In the genomic region with DNA sequence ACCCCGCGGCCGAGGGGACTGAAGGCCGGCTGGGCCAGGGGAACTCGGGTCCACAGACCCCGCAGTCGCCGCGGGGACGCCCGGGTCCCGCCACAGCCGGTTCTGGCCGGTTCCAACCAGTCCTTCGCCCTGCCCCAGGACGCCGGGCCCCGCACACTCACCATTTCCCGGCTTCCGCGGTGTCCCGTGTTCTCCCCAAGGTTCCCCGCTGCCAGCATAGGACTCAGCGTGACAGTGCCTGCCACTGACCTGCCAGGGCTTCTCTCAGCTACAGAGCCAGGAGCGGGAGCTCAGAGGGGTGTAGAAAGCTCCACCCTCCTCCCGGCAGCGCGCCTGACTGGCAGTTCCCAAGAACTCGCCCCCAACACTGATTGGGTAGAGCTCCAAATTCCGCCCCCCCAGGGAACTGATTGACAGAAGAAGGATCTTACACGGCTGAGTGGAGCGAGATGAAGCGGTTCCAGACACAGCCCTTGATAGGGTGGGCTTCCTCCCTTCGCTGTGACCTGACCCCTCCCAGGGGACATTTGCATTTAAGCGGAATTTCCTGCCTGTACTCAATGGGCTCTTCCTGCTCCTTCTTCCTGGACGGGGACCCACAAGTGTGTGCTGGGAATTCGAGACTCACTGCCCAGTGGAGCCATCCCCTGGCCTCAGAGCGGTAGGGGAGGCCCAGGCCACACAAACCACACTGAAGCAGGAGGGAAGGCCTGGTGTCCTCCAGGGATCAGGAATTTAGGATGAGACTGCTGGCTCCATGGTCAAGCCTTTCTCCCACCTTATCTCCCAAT, we compare ENCODE assay signal across 8 cellular contexts. TPM values are rescaled to one million over a fixed set of nuclear protein-coding genes. Genes with fewer than 3 reads are reported as not detected.
A peak's percentile ranks its signal among the peaks of the same experiment; 100 is the strongest.
DNase-seq lines count a peak whose midpoint lies in the region; FAIRE-seq and TF ChIP-seq lines count a peak whose summit lies in the region.

Gene ZNF442, minus strand, starts transcription at position 312 of the 791 bp plus-strand sequence. CDS start 2,052 bp downstream, outside the sequence.

- H3K4me1 Mint-ChIP-seq in Caco-2 (ENCODE audit: low read depth, unreplicated experiment) (no peaks in the 10 kb centered on the region), nephron progenitor cell (peaks cover 27% of the 10 kb centered on the region)
- H3K4me1 Mint-ChIP-seq in stimulated activated naive CD8-positive, alpha-beta T cell treated with anti-CD3 and anti-CD28 coated beads, Interleukin-15, Interleukin-2, amounts not matched to agents 100 ng/mL and 50 ng/mL, for 24 hours (ENCODE audit: low read depth) = peaks cover 20% of the 10 kb centered on the region

- CTCF ChIA-PET in Caco-2 (lab: Charles Lee) = interaction anchor here (0.6 to 1.5 kb wide), 13 partner anchors 9 to 706 kb away, joined by 3 to 9 read pairs (median 4); partner anchors contain the start of genes ZNF136, ZNF20, ZNF44 and ZNF490

- intact Hi-C loops in Caco-2 (cut with micrococcal nuclease; ENCODE audit: unreplicated experiment) = loop anchor here (1.0 to 2.0 kb wide), 3 partner anchors 32 to 76 kb away; partner anchors contain the start of genes ZNF44, ZNF443 and ZNF563

- peak within 1 kb of the TSS; percentile 95 for H3K4me3 Mint-ChIP-seq in Caco-2 (ENCODE audit: unreplicated experiment)
- peak within 1 kb of the TSS; percentile 93 for H3K4me3 Mint-ChIP-seq in nephron progenitor cell
- H3K4me3 Mint-ChIP-seq in stimulated activated naive CD8-positive, alpha-beta T cell treated with anti-CD3 and anti-CD28 coated beads, Interleukin-15, Interleukin-2, amounts not matched to agents 100 ng/mL and 50 ng/mL, for 24 hours = peak within 1 kb of the TSS; percentile 90

- H3K9me3 Mint-ChIP-seq in Caco-2 (ENCODE audit: unreplicated experiment) (no peaks in the 10 kb centered on the region), nephron progenitor cell (peaks cover 88% of the 10 kb centered on the region)
- no peaks in the 10 kb centered on the region for H3K9me3 Mint-ChIP-seq in stimulated activated naive CD8-positive, alpha-beta T cell treated with anti-CD3 and anti-CD28 coated beads, Interleukin-15, Interleukin-2, amounts not matched to agents 100 ng/mL and 50 ng/mL, for 24 hours

- POLR2A ChIA-PET in Caco-2 (lab: Charles Lee) = interaction anchor here (0.5 to 1.8 kb wide), 6 partner anchors 33 to 225 kb away, joined by 3 to 18 read pairs (median 4); partner anchors contain the start of genes ZNF20, ZNF563 and ZNF799

- H3K27ac Mint-ChIP-seq in Caco-2 (ENCODE audit: unreplicated experiment) = peak within 1 kb of the TSS; percentile 93
- peak within 1 kb of the TSS; percentile 99 for H3K27ac Mint-ChIP-seq in nephron progenitor cell
- peak within 1 kb of the TSS; percentile 76 for H3K27ac Mint-ChIP-seq in stimulated activated naive CD8-positive, alpha-beta T cell treated with anti-CD3 and anti-CD28 coated beads, Interleukin-15, Interleukin-2, amounts not matched to agents 100 ng/mL and 50 ng/mL, for 24 hours

- no peaks in the 10 kb centered on the region for H3K27me3 ChIP-seq in Caco-2 (replicated peaks; ENCODE audit: control insufficient read depth, insufficient read depth, low read length)

- peak; percentile 63 for TF ChIP-seq POLR2A in Raji (IDR thresholded peaks at IDR 0.05; ENCODE audit: insufficient read depth, low read depth, low read length)

- peak within 1 kb of the TSS; percentile 73 for H3K4me3 ChIP-seq in Caco-2 (ENCODE audit: low read depth, low read length)
- H3K4me3 ChIP-seq in fibroblast of villous mesenchyme (ENCODE audit: low read depth, low read length) = peak within 1 kb of the TSS; percentile 71

- peak; percentile 93 for FAIRE-seq in HTR-8/SVneo (lab: Jason Lieb, UNC)

- DNase-seq in Caco-2 (peak; percentile 92 to 96), GM20000 (ENCODE audit: low spot score) (peak; percentile 97), HTR-8/SVneo (ENCODE audit: insufficient read length, low spot score) (peak; percentile 98), activated gamma-delta T cell treated with Interleukin-2 at 50 U/mL for 16 hours (peak; percentile 79), fibroblast of villous mesenchyme (ENCODE audit: low read depth) (peak; percentile 92), nephron progenitor cell (peak; percentile 96)

- no peaks in the 10 kb centered on the region for H3K27me3 Mint-ChIP-seq in Caco-2 (ENCODE audit: insufficient read depth, unreplicated experiment)
- peaks cover 11% of the 10 kb centered on the region for H3K27me3 Mint-ChIP-seq in nephron progenitor cell (ENCODE audit: low read depth, poor library complexity)
- H3K27me3 Mint-ChIP-seq in stimulated activated naive CD8-positive, alpha-beta T cell treated with anti-CD3 and anti-CD28 coated beads, Interleukin-15, Interleukin-2, amounts not matched to agents 100 ng/mL and 50 ng/mL, for 24 hours = no peaks in the 10 kb centered on the region

- peaks cover 17% of the 10 kb centered on the region for H3K9me3 ChIP-seq in Caco-2

- BruUV-seq in Caco-2 (replicated peaks; lab: Mats Ljungman, UMichigan) = no TSS peak

- peaks cover 18% of the 10 kb centered on the region for H3K36me3 Mint-ChIP-seq in Caco-2 (ENCODE audit: insufficient read depth, unreplicated experiment)
- peaks cover 30% of the 10 kb centered on the region for H3K36me3 Mint-ChIP-seq in nephron progenitor cell (ENCODE audit: low read depth)
- H3K36me3 Mint-ChIP-seq in stimulated activated naive CD8-positive, alpha-beta T cell treated with anti-CD3 and anti-CD28 coated beads, Interleukin-15, Interleukin-2, amounts not matched to agents 100 ng/mL and 50 ng/mL, for 24 hours (ENCODE audit: low read depth) = no peaks in the 10 kb centered on the region

- TF ChIP-seq CTCF in Caco-2 (IDR thresholded peaks at IDR 0.05; ENCODE audit: insufficient read depth in 1 of 2, low read depth in 1 of 2, low read length in 1 of 2, severe bottlenecking in 1 of 2, unreplicated experiment in 1 of 2) (peak; percentile 42 to 65), GM20000 (IDR thresholded peaks at IDR 0.05; ENCODE audit: extremely low read depth, missing control alignments) (no peak), fibroblast of villous mesenchyme (IDR thresholded peaks at IDR 0.05; ENCODE audit: insufficient read depth, low read depth, low read length) (peak; percentile 71), nephron progenitor cell (IDR thresholded peaks at IDR 0.05) (peak; percentile 32)

- H3K4me1 ChIP-seq in Caco-2 = no peaks in the 10 kb centered on the region

- H3K36me3 ChIP-seq in Caco-2 (ENCODE audit: control insufficient read depth, insufficient read depth, low read length) = no peaks in the 10 kb centered on the region

RNA-seq across cellular contexts. Expression of gene ZNF442, which starts in this region (rescaled TPM):
- total RNA-seq in Caco-2 (2022) (1.9 and 3.1 TPM in 2 replicates), fibroblast of villous mesenchyme (0.64 and 1.3 TPM in 2 replicates)

Comparison
In these comparisons a context has a peak if more than half of its experiments do, and no peak if none do; other contexts are left out.
1. Peak in every context shown above with its lines: DNase-seq and H3K4me3 ChIP-seq.